Comparison of ENCODE assay signal across 19 cellular contexts in genomic region chr1:2796890-2797740, GRCh38.
"Had no signal": no experiment of that assay in that cellular context is flagged by ENCODE, and none has a peak within 500 bp of the region (broad histone marks: within the 10 kb centered on the region; RNA-seq: fewer than 3 reads in every experiment).

No MANE protein-coding gene starts in this region.

- H3K27ac Mint-ChIP-seq: activated CD4-positive, alpha-beta memory T cell treated with anti-CD3 and anti-CD28 coated beads, Interleukin-2, amount 10 ng/mL, durations not matched to agents 7 days and 5 days; activated CD4-positive, alpha-beta T cell treated with anti-CD3 and anti-CD28 coated beads for 36 hours; activated naive CD8-positive, alpha-beta T cell; brain; mesothelial cell of epicardium; T-cell had no signal

- H3K27ac ChIP-seq: esophagus squamous epithelium, parathyroid adenoma, SK-N-MC, skin epidermis had no signal

- H3K4me1 ChIP-seq: esophagus squamous epithelium, parathyroid adenoma had no signal

- FAIRE-seq: endothelial cell of umbilical vein had no signal

- H3K36me3 Mint-ChIP-seq: brain had no signal

- ATAC-seq: activated CD4-positive, alpha-beta T cell treated with anti-CD3 and anti-CD28 coated beads for 36 hours; T-cell had no signal

- H3K4me1 Mint-ChIP-seq: activated CD4-positive, alpha-beta T cell treated with anti-CD3 and anti-CD28 coated beads for 36 hours; brain; mesothelial cell of epicardium had no signal

- H3K9ac ChIP-seq: parathyroid adenoma had no signal

- DNase-seq: activated CD4-positive, alpha-beta memory T cell treated with anti-CD3 and anti-CD28 coated beads, Interleukin-2, amount 10 ng/mL, durations not matched to agents 7 days and 5 days; effector CD8-positive, alpha-beta T cell; esophagus squamous epithelium; hypothalamus; retina; stimulated activated CD4-positive, alpha-beta T cell treated with anti-CD3 and anti-CD28 coated beads, Interleukin-4, amount 100 ng/mL, for 24 hours; stimulated activated naive CD4-positive, alpha-beta T cell treated with Interleukin-2 at 50 U/mL for 16 hours; T1000; trophoblast cell had no signal

- H3K4me3 Mint-ChIP-seq: activated CD4-positive, alpha-beta memory T cell treated with anti-CD3 and anti-CD28 coated beads, Interleukin-2, amount 10 ng/mL, durations not matched to agents 7 days and 5 days; activated CD4-positive, alpha-beta T cell treated with anti-CD3 and anti-CD28 coated beads for 36 hours; activated naive CD8-positive, alpha-beta T cell; brain; mesothelial cell of epicardium; T-cell had no signal

- H3K4me3 ChIP-seq: esophagus squamous epithelium, lung, SK-N-MC, skin epidermis had no signal

- H3K36me3 ChIP-seq: esophagus squamous epithelium had no signal
